Comparison of ENCODE assay signal across 1 cellular context in genomic region chr5:71658916-71659661, GRCh38.
TF ChIP-seq lines count a peak whose summit lies in the region.

No MANE protein-coding gene starts in this region.

TF ChIP-seq in SK-N-SH treated with all-trans-retinoic acid at 6 μM for 48 hours, 23 proteins besides CTCF, POLR2A, EP300 and RAD21 (continued from another document):
- no peak for TF ChIP-seq TSHZ2 (CRISPR knock-in tag; IDR thresholded peaks at IDR 0.05)
- TF ChIP-seq PATZ1 (CRISPR knock-in tag; IDR thresholded peaks at IDR 0.05; ENCODE audit: borderline replicate concordance) = no peak
- TF ChIP-seq OSR1 (CRISPR knock-in tag; IDR thresholded peaks at IDR 0.05) = no peak
- TF ChIP-seq, protein P1, sequence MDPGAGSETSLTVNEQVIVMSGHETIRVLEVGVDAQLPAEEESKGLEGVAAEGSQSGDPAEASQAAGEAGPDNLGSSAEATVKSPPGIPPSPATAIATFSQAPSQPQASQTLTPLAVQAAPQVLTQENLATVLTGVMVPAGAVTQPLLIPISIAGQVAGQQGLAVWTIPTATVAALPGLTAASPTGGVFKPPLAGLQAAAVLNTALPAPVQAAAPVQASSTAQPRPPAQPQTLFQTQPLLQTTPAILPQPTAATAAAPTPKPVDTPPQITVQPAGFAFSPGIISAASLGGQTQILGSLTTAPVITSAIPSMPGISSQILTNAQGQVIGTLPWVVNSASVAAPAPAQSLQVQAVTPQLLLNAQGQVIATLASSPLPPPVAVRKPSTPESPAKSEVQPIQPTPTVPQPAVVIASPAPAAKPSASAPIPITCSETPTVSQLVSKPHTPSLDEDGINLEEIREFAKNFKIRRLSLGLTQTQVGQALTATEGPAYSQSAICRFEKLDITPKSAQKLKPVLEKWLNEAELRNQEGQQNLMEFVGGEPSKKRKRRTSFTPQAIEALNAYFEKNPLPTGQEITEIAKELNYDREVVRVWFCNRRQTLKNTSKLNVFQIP (CRISPR knock-in tag; IDR thresholded peaks at IDR 0.05; ENCODE audit: borderline replicate concordance, low read depth) = no peak
- no peak for TF ChIP-seq GLIS3 (CRISPR knock-in tag; IDR thresholded peaks at IDR 0.05)
- TF ChIP-seq SNAI2 (CRISPR knock-in tag; IDR thresholded peaks at IDR 0.05) = no peak
- TF ChIP-seq ARNTL (CRISPR knock-in tag; IDR thresholded peaks at IDR 0.05; ENCODE audit: borderline replicate concordance, low read depth) = no peak
- no peak for TF ChIP-seq ZNF565 (CRISPR knock-in tag; conservative IDR thresholded peaks at IDR 0.05; ENCODE audit: low read depth)
- no peak for TF ChIP-seq ESRRG (CRISPR knock-in tag; IDR thresholded peaks at IDR 0.05)
- TF ChIP-seq CREB5 (CRISPR knock-in tag; IDR thresholded peaks at IDR 0.05; ENCODE audit: low read depth) = no peak
- no peak for TF ChIP-seq ZNF8 (CRISPR knock-in tag; IDR thresholded peaks at IDR 0.05)
